In the genomic region with DNA sequence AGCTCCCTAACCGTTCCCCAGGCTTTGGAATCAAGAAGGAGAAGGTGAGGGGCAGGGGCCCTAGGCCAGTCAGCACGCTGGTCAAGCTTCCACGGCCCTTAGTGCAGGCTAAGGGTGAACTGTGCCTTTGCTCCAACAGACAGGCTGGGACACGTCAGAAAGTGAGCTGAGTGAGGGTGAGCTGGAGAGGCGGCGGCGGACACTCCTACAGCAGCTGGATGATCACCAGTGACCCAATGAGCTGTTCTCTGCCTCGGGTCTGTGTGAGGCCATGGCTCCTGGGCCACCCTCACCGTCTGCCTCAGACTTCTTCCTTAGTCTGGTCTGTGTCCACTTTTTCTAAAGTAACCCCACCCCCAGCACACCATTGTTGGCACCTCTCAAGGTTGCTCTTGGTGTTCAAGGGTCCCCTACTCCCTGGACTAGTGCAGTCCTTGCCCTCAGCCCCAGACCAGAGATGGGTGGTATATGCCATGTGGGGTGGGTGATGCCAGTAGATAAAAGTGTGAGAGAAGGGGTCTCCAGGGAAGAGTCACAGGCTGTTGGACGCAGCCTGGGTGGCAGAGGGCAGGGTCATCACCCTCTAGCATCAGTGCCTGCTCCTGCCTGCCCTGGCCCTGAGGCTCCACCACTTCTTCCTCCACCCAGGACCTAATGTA, we compare ENCODE assay signal across 1 cellular context.
TF ChIP-seq lines count a peak whose summit lies in the region.

No MANE protein-coding gene starts in this region.

TF ChIP-seq in GM12878, 131 proteins besides CTCF, POLR2A, EP300 and RAD21:
- no peak for TF ChIP-seq ETV6 (conservative IDR thresholded peaks at IDR 0.05 in 1 of 2, IDR thresholded peaks at IDR 0.05 in 1 of 2; ENCODE audit: borderline replicate concordance in 1 of 2, low read depth in 1 of 2)
- 0 out of 2 replicates have a peak, but pooled peaks have one; percentile 48 for TF ChIP-seq LARP7 (IDR thresholded peaks at IDR 0.05)
- no peak for TF ChIP-seq SREBF1 (IDR thresholded peaks at IDR 0.05; ENCODE audit: low read length)
- no peak for TF ChIP-seq HDAC6 (IDR thresholded peaks at IDR 0.05; ENCODE audit: unreplicated experiment)
